16 cellular contexts compared by ENCODE assay signal in the genomic region with DNA sequence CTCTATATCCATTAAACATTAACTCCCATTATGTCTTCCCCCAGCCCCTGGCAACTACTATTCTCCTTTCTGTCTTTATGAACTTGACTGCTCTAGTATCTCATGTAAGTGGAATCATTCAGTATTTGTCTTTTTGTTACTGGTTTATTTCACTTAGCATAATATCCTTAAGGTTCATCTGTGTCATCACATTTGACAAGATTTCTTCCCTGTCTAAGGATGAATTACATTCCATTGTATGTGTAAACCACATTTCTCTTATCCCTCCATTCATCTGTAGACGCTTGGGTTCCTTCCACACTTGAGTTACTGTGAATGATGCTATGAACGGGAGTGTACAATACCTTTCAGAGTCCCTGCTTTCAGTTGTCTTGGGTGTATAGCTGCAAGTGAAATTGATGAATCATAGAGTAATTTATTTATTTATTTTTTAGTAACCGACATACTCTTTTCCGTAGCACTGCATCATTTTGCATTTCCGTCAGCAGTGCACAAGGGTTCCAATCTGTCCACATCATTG.
DNase-seq lines count a peak whose midpoint lies in the region; ATAC-seq lines count a peak whose summit lies in the region.
"Had no signal": no experiment of that assay in that cellular context is flagged by ENCODE, and none has a peak within 500 bp of the region (broad histone marks: within the 10 kb centered on the region; RNA-seq: fewer than 3 reads in every experiment).

No MANE protein-coding gene starts in this region.

- no peaks in the 10 kb centered on the region for H3K4me1 ChIP-seq in effector memory CD4-positive, alpha-beta T cell (ENCODE audit: control insufficient read depth, insufficient read depth, low read length, poor library complexity, severe bottlenecking)
- H3K4me1 ChIP-seq: A549, BLaER1, HAP-1 had no signal

- CTCF ChIA-PET in activated CD4-positive, alpha-beta T cell treated with anti-CD3 and anti-CD28 coated beads, Interleukin-2, amount 10 ng/mL, durations not matched to agents 7 days and 5 days (lab: Charles Lee): no interaction called here

- no peak overlapping the region for H3K4me3 ChIP-seq in effector memory CD4-positive, alpha-beta T cell (ENCODE audit: insufficient read depth, low read depth, low read length, poor library complexity, severe bottlenecking)
- H3K4me3 ChIP-seq: A549, BLaER1, GM23248, HAP-1 had no signal

- no peak overlapping the region for H3K27ac Mint-ChIP-seq in activated CD4-positive, alpha-beta T cell treated with anti-CD3 and anti-CD28 coated beads, Interleukin-2, amount 10 ng/mL, durations not matched to agents 7 days and 5 days
- H3K27ac Mint-ChIP-seq: CD14-positive monocyte; CD4-positive, alpha-beta memory T cell had no signal

- no peaks in the 10 kb centered on the region for H3K36me3 ChIP-seq in effector memory CD4-positive, alpha-beta T cell (ENCODE audit: control insufficient read depth, insufficient read depth, low read length)
- H3K36me3 ChIP-seq: BLaER1, HAP-1 had no signal

- H3K4me3 Mint-ChIP-seq in activated CD4-positive, alpha-beta T cell treated with anti-CD3 and anti-CD28 coated beads, Interleukin-2, amount 10 ng/mL, durations not matched to agents 7 days and 5 days: no peak overlapping the region
- H3K4me3 Mint-ChIP-seq: CD14-positive monocyte; CD4-positive, alpha-beta memory T cell had no signal

- no peaks in the 10 kb centered on the region for H3K27me3 Mint-ChIP-seq in activated CD4-positive, alpha-beta T cell treated with anti-CD3 and anti-CD28 coated beads, Interleukin-2, amount 10 ng/mL, durations not matched to agents 7 days and 5 days
- H3K27me3 Mint-ChIP-seq: CD4-positive, alpha-beta memory T cell had no signal

- H3K9me3 Mint-ChIP-seq in activated CD4-positive, alpha-beta T cell treated with anti-CD3 and anti-CD28 coated beads, Interleukin-2, amount 10 ng/mL, durations not matched to agents 7 days and 5 days: peaks cover 13% of the 10 kb centered on the region

- no peaks in the 10 kb centered on the region for H3K4me1 Mint-ChIP-seq in activated CD4-positive, alpha-beta T cell treated with anti-CD3 and anti-CD28 coated beads, Interleukin-2, amount 10 ng/mL, durations not matched to agents 7 days and 5 days
- H3K4me1 Mint-ChIP-seq: CD14-positive monocyte; CD4-positive, alpha-beta memory T cell had no signal

- ATAC-seq in HG03460 (IDR thresholded peaks at IDR 0.05; ENCODE audit: unreplicated experiment): no peak
- ATAC-seq: A549 had no signal

- no peak overlapping the region for H3K27ac ChIP-seq in effector memory CD4-positive, alpha-beta T cell (ENCODE audit: insufficient read depth, low read length, poor library complexity, severe bottlenecking)
- H3K27ac ChIP-seq: 22Rv1, A549, BLaER1, GM23248 had no signal

- no peaks in the 10 kb centered on the region for H3K36me3 Mint-ChIP-seq in activated CD4-positive, alpha-beta T cell treated with anti-CD3 and anti-CD28 coated beads, Interleukin-2, amount 10 ng/mL, durations not matched to agents 7 days and 5 days (ENCODE audit: low read depth)
- H3K36me3 Mint-ChIP-seq: CD14-positive monocyte; CD4-positive, alpha-beta memory T cell had no signal

- H3K9me3 ChIP-seq in effector memory CD4-positive, alpha-beta T cell (ENCODE audit: control insufficient read depth, low read length): no peaks in the 10 kb centered on the region
- H3K9me3 ChIP-seq: A549, BLaER1, HAP-1 had no signal

- DNase-seq in DMS79 (lab: John Stamatoyannopoulos, UW) (peak; percentile 3), DMS79 treated with DMSO at 0.1 percent for 48 hours (lab: John Stamatoyannopoulos, UW) (no peak), glomerular visceral epithelial cell (ENCODE audit: extremely low spot score) (peak; percentile 1), renal cortical epithelial cell (ENCODE audit: low read depth) (peak; percentile 42)
- no peak for DNase-seq in effector memory CD4-positive, alpha-beta T cell
- DNase-seq in activated CD4-positive, alpha-beta T cell treated with anti-CD3 and anti-CD28 coated beads, Interleukin-2, amount 10 ng/mL, durations not matched to agents 7 days and 5 days: no peak
- DNase-seq: Calu3; CD4-positive, alpha-beta memory T cell; GM23248; IMR-90 had no signal

- no peaks in the 10 kb centered on the region for H3K27me3 ChIP-seq in effector memory CD4-positive, alpha-beta T cell (replicated peaks; ENCODE audit: control insufficient read depth, insufficient read depth, low read length, poor library complexity, severe bottlenecking)
- H3K27me3 ChIP-seq: BLaER1 had no signal

- POLR2A ChIA-PET in activated CD4-positive, alpha-beta T cell treated with anti-CD3 and anti-CD28 coated beads, Interleukin-2, amount 10 ng/mL, durations not matched to agents 7 days and 5 days (lab: Charles Lee): no interaction called here

Comparison
In these comparisons a context has a peak if more than half of its experiments do, and no peak if none do; other contexts are left out.
1. DNase-seq: peak in DMS79 (single experiment), glomerular visceral epithelial cell (single experiment) and renal cortical epithelial cell (single experiment); none in DMS79 treated with DMSO at 0.1 percent for 48 hours (single experiment), effector memory CD4-positive, alpha-beta T cell (0 of 3) and activated CD4-positive, alpha-beta T cell treated with anti-CD3 and anti-CD28 coated beads, Interleukin-2, amount 10 ng/mL, durations not matched to agents 7 days and 5 days (single experiment).